1 cellular context compared by ENCODE assay signal in the genomic region with DNA sequence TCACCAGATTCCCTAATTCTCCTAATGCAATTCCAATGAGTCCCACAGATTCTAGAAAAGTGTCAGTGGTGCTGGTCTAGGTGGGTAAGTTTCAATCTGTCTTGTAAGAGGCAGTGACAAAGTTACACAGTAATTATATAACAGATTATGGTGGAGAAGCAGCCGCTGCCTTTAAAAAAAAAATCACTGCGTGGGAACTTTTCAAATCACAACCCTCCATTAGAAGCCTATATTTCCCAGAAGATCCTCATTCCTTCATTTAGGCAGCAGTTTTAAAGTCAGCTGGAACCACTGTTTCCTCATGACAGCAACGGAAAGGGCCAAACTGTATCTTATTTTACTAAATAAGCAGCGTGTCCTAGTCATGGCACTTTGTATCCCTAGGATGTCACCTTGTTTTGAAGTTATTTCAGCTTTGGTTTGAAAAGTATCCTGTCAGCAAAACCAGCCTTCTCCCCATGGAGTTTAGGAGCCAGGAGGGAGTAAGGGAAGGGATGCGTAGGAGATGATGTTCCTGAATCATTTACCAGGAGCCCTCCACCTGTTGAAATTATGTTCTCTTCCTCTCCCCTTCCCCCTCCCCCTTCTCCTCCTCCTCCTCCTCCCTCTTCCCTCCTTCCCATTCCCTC.
TF ChIP-seq lines count a peak whose summit lies in the region.

No MANE protein-coding gene starts in this region.

TF ChIP-seq in HepG2, 621 proteins besides CTCF, POLR2A, EP300 and RAD21 (continued from another document and continues in another):
- TF ChIP-seq PATZ1 (CRISPR knock-in tag; IDR thresholded peaks at IDR 0.05) (0 out of 2 replicates have a peak, but pooled peaks have one; percentile 3), MAFF (IDR thresholded peaks at IDR 0.05; ENCODE audit: low read depth, low read length) (peak; percentile 81), HOXA5 (CRISPR knock-in tag; IDR thresholded peaks at IDR 0.05) (no peak), ZMAT3 (CRISPR knock-in tag; conservative IDR thresholded peaks at IDR 0.05) (no peak), ZNF44 (CRISPR knock-in tag; IDR thresholded peaks at IDR 0.05) (no peak), ZNF546 (CRISPR knock-in tag; conservative IDR thresholded peaks at IDR 0.05) (no peak), ZSCAN31 (CRISPR knock-in tag; IDR thresholded peaks at IDR 0.05; ENCODE audit: low read depth) (0 out of 2 replicates have a peak, but pooled peaks have one; percentile 13), HNRNPUL1 (IDR thresholded peaks at IDR 0.05; ENCODE audit: low read depth, low read length) (no peak), SSRP1 (CRISPR knock-in tag; IDR thresholded peaks at IDR 0.05) (no peak), RBFOX2 (IDR thresholded peaks at IDR 0.05; ENCODE audit: low read depth, low read length) (peak; percentile 58), ZNF407 (CRISPR knock-in tag; IDR thresholded peaks at IDR 0.05; ENCODE audit: not compliant biosample characterization) (no peak), MYPOP (CRISPR knock-in tag; IDR thresholded peaks at IDR 0.05) (0 out of 2 replicates have a peak, but pooled peaks have one; percentile 34), CREB3 (CRISPR knock-in tag; IDR thresholded peaks at IDR 0.05) (no peak), ZNF256 (CRISPR knock-in tag; conservative IDR thresholded peaks at IDR 0.05) (no peak), ZNF800 (CRISPR knock-in tag; IDR thresholded peaks at IDR 0.05) (no peak), ZNF101 (CRISPR knock-in tag; IDR thresholded peaks at IDR 0.05; ENCODE audit: borderline replicate concordance, low read depth) (no peak), GPBP1L1 (CRISPR knock-in tag; IDR thresholded peaks at IDR 0.05) (no peak), ZNF841 (CRISPR knock-in tag; IDR thresholded peaks at IDR 0.05; ENCODE audit: borderline replicate concordance) (no peak), ZNF205 (CRISPR knock-in tag; IDR thresholded peaks at IDR 0.05) (no peak), HOXA3 (CRISPR knock-in tag; IDR thresholded peaks at IDR 0.05) (no peak), SP140L (CRISPR knock-in tag; IDR thresholded peaks at IDR 0.05; ENCODE audit: borderline replicate concordance) (no peak)
- TF ChIP-seq, protein P1, sequence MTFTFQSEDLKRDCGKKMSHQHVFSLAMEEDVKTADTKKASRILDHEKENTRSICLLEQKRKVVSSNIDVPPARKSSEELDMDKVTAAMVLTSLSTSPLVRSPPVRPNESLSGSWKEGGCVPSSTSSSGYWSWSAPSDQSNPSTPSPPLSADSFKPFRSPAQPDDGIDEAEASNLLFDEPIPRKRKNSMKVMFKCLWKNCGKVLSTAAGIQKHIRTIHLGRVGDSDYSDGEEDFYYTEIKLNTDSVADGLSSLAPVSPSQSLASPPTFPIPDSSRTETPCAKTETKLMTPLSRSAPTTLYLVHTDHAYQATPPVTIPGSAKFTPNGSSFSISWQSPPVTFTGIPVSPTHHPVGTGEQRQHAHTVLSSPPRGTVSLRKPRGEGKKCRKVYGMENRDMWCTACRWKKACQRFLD (CRISPR knock-in tag; IDR thresholded peaks at IDR 0.05; ENCODE audit: borderline replicate concordance): no peak
- TF ChIP-seq, protein P2, sequence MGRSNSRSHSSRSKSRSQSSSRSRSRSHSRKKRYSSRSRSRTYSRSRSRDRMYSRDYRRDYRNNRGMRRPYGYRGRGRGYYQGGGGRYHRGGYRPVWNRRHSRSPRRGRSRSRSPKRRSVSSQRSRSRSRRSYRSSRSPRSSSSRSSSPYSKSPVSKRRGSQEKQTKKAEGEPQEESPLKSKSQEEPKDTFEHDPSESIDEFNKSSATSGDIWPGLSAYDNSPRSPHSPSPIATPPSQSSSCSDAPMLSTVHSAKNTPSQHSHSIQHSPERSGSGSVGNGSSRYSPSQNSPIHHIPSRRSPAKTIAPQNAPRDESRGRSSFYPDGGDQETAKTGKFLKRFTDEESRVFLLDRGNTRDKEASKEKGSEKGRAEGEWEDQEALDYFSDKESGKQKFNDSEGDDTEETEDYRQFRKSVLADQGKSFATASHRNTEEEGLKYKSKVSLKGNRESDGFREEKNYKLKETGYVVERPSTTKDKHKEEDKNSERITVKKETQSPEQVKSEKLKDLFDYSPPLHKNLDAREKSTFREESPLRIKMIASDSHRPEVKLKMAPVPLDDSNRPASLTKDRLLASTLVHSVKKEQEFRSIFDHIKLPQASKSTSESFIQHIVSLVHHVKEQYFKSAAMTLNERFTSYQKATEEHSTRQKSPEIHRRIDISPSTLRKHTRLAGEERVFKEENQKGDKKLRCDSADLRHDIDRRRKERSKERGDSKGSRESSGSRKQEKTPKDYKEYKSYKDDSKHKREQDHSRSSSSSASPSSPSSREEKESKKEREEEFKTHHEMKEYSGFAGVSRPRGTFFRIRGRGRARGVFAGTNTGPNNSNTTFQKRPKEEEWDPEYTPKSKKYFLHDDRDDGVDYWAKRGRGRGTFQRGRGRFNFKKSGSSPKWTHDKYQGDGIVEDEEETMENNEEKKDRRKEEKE (IDR thresholded peaks at IDR 0.05): no peak
- TF ChIP-seq, protein P3, sequence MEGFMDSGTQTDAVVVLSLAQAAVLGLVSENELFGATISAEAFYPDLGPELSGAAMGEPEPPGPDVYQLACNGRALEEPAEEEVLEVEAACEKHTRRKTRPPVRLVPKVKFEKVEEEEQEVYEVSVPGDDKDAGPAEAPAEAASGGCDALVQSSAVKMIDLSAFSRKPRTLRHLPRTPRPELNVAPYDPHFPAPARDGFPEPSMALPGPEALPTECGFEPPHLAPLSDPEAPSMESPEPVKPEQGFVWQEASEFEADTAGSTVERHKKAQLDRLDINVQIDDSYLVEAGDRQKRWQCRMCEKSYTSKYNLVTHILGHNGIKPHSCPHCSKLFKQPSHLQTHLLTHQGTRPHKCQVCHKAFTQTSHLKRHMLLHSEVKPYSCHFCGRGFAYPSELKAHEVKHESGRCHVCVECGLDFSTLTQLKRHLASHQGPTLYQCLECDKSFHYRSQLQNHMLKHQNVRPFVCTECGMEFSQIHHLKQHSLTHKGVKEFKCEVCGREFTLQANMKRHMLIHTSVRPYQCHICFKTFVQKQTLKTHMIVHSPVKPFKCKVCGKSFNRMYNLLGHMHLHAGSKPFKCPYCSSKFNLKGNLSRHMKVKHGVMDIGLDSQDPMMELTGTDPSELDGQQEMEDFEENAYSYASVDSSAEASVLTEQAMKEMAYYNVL (CRISPR knock-in tag; IDR thresholded peaks at IDR 0.05; ENCODE audit: borderline replicate concordance): 0 out of 2 replicates have a peak, but pooled peaks have one; percentile 26
